In the genomic region with DNA sequence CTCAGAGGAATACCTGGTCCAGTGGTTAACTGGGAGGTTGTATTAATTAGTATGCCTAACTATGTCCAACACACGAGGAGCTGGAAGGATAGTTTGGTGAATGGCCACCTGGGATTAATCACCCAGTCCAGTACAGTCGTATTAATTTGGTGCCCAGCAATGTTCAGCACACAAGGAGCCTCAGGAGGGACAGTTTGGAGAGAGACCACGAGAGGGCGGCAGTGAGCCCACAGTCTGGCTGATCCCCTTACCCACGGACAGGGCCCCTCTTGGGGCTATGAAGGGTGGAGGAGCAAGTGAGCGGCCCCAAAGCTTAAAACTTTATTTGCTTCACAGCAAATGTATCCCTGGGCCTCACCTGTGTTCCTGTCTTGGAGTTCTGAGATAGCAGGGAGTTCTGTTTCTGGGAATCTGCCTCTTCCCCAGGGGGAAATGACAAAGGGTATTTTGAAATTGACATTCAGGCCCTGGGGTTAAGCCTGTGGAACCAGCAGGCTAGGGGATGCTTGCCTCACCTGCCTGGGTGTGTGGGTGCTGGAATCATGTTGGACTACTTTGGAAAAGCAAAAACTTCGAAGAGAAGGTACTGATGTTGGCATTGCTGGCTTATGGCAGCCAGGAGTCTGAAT, we compare ENCODE assay signal across 8 cellular contexts.
DNase-seq lines count a peak whose midpoint lies in the region; ATAC-seq and TF ChIP-seq lines count a peak whose summit lies in the region.

No MANE protein-coding gene starts in this region.

- H3K27me3 ChIP-seq in ovary = no peaks in the 10 kb centered on the region

- TF ChIP-seq CTCF in fibroblast of the aortic adventitia (IDR thresholded peaks at IDR 0.05; ENCODE audit: insufficient read depth, low read length) (peak; percentile 10), ovary (IDR thresholded peaks at IDR 0.05) (no peak)

- no peak overlapping the region for H3K27ac ChIP-seq in ovary

- no peaks in the 10 kb centered on the region for H3K4me1 ChIP-seq in ovary (ENCODE audit: insufficient read depth)

- no peak for ATAC-seq in HG03097 (IDR thresholded peaks at IDR 0.05; ENCODE audit: low FRiP score, unreplicated experiment)

- no peak overlapping the region for H3K4me3 ChIP-seq in fibroblast of the aortic adventitia (ENCODE audit: low read depth, low read length)
- H3K4me3 ChIP-seq in ovary = no peak overlapping the region

- H3K9me3 ChIP-seq in ovary = no peaks in the 10 kb centered on the region

- no peak for TF ChIP-seq POLR2A in ovary (IDR thresholded peaks at IDR 0.05)

- intact Hi-C loops in ovary (cut with DNase I) = loop anchor here in 1 of 4 donors (10.0 kb wide), 1 partner anchor 116 kb away; no protein-coding TSS in a partner anchor

- H3K36me3 ChIP-seq in ovary = no peaks in the 10 kb centered on the region

- TF ChIP-seq EP300 in ovary (IDR thresholded peaks at IDR 0.05) = no peak

- WGBS in ovary, 3 donors = 25 to 34% (median 29%) methylated on average over 7 of the region's 7 CpGs

- DNase-seq in NCI-H2081 (lab: John Stamatoyannopoulos, UW) (peak; percentile 19 to 29), NCI-H2081 treated with DMSO at 0.1 percent for 48 hours (lab: John Stamatoyannopoulos, UW) (no peak), NCI-H1092 treated with DMSO at 0.1 percent for 48 hours (lab: John Stamatoyannopoulos, UW) (peak; percentile 16), fibroblast of the aortic adventitia (ENCODE audit: low read depth) (no peak), ovary (peak in 3 of 5 donors; percentile 22 to 41 (median 30))
- peak in 2 of 3 experiments; percentile 33 to 37 for DNase-seq in activated CD8-positive, alpha-beta memory T cell treated with anti-CD3 and anti-CD28 coated beads for 48 hours (ENCODE audit: low read depth in 2 of 3, low spot score in 2 of 3)
- no peak for DNase-seq in effector CD8-positive, alpha-beta T cell (lab: John Stamatoyannopoulos, UW)

Comparison
In these comparisons a context has a peak if more than half of its experiments do, and no peak if none do; other contexts are left out.
1. DNase-seq: peak in NCI-H2081 (2 of 2), NCI-H1092 treated with DMSO at 0.1 percent for 48 hours (single experiment), activated CD8-positive, alpha-beta memory T cell treated with anti-CD3 and anti-CD28 coated beads for 48 hours (2 of 3) and ovary (3 of 5); none in NCI-H2081 treated with DMSO at 0.1 percent for 48 hours (single experiment), fibroblast of the aortic adventitia (single experiment) and effector CD8-positive, alpha-beta T cell (single experiment).